In genomic region chr1:62673629-62674028, GRCh38 we compare ENCODE assay signal across 32 cellular contexts. TPM values are rescaled to one million over a fixed set of nuclear protein-coding genes. Genes with fewer than 3 reads are reported as not detected.
DNase-seq lines count a peak whose midpoint lies in the region; ATAC-seq, FAIRE-seq and TF ChIP-seq lines count a peak whose summit lies in the region.
"Had no signal": no experiment of that assay in that cellular context is flagged by ENCODE, and none has a peak within 500 bp of the region (broad histone marks: within the 10 kb centered on the region; RNA-seq: fewer than 3 reads in every experiment).

No MANE protein-coding gene starts in this region.

- no peak overlapping the region for H3K4me2 ChIP-seq in HepG2 (ENCODE audit: low read depth, low read length)
- H3K4me2 ChIP-seq in IMR-90 (ENCODE audit: low read depth, low read length), result no peak overlapping the region
- H3K4me2 ChIP-seq in smooth muscle cell, result no peak overlapping the region
- H3K4me2 ChIP-seq: A549; BLaER1; BLaER1 treated with 17β-estradiol and CSF1 and Interleukin-3, amounts not matched to agents 10 nM and 100 nM had no signal

- H3K9me3 ChIP-seq in HepG2 (ENCODE audit: low read length) (no peaks in the 10 kb centered on the region), right lobe of liver (no peaks in the 10 kb centered on the region), HEK293 (ENCODE audit: control insufficient read depth, insufficient read depth, low read depth, low read length) (no peaks in the 10 kb centered on the region), IMR-90 (ENCODE audit: control insufficient read depth, insufficient read depth, low read length) (no peaks in the 10 kb centered on the region), smooth muscle cell (replicated peaks; ENCODE audit: low read depth) (no peaks in the 10 kb centered on the region)
- H3K9me3 ChIP-seq: A549, BE2C, Caco-2 had no signal

- ATAC-seq in HepG2 (no peak), right lobe of liver (no peak), IMR-90 (ENCODE audit: low read depth) (no peak)
- ATAC-seq: A549; CD8-positive, alpha-beta T cell had no signal

- in situ Hi-C loops in HepG2 (cut with HindIII; ENCODE audit: extremely low pct_ligation_motif_present, low pct_unique_long_range_greater_than_20kb) (no loop called here), IMR-90 (cut with MboI; ENCODE audit: low sequenced_read_pairs) (no loop called here)

- no peak overlapping the region for H3K14ac ChIP-seq in IMR-90 (replicated peaks; ENCODE audit: low read depth, low read length)

- peaks cover 4% of the 10 kb centered on the region for H3F3A ChIP-seq in smooth muscle cell (ENCODE audit: low read depth)

- POLR2A ChIA-PET in HepG2 (lab: Yijun Ruan, JAX), result no interaction called here
- POLR2A ChIA-PET in HEK293 (lab: Yijun Ruan, JAX), result no interaction called here
- POLR2A ChIA-PET in IMR-90 (lab: Charles Lee; ENCODE audit: unreplicated experiment), result no interaction called here

- TF ChIP-seq RAD21 in HepG2 (CRISPR knock-in tag; IDR thresholded peaks at IDR 0.05) (no peak), IMR-90 (IDR thresholded peaks at IDR 0.05; ENCODE audit: low read length) (no peak)

- H3K4me1 ChIP-seq in HepG2 (ENCODE audit: insufficient read depth, low read length) (peaks cover 73% of the 10 kb centered on the region), right lobe of liver (peaks cover 0 to 17% (median 0%) of the 10 kb centered on the region in 4 donors), HEK293 (ENCODE audit: control insufficient read depth, insufficient read depth, low read length) (peaks cover 12% of the 10 kb centered on the region), IMR-90 (ENCODE audit: control insufficient read depth, insufficient read depth, low read length) (peaks cover 9% of the 10 kb centered on the region), smooth muscle cell (ENCODE audit: low read depth) (no peaks in the 10 kb centered on the region)
- H3K4me1 ChIP-seq: A549, BE2C, BLaER1 had no signal

- 92% methylated on average over 1 of the region's 1 CpG for WGBS in HepG2 (ENCODE audit: low lambda C conversion rate)
- 75% methylated on average over 1 of the region's 1 CpG for WGBS in right lobe of liver (ENCODE audit: insufficient coverage, low coverage, low lambda C conversion rate, missing lambda C conversion rate)
- no CpG with 5 or more reads among the region's 1 CpG for WGBS in IMR-90 (ENCODE audit: extremely low coverage in 2 of 2, insufficient read length in 1 of 2), 2 experiments
- 90% methylated on average over 1 of the region's 1 CpG for WGBS in smooth muscle cell (ENCODE audit: low lambda C conversion rate)

- H2BK20ac ChIP-seq in IMR-90 (ENCODE audit: low read depth, low read length), result no peak overlapping the region

- TF ChIP-seq EP300 in HepG2 (IDR thresholded peaks at IDR 0.05; ENCODE audit: low read depth in 2 of 2, low read length in 2 of 2) (no peak), HepG2 (CRISPR knock-in tag; IDR thresholded peaks at IDR 0.05; ENCODE audit: borderline replicate concordance) (no peak)

- dilution Hi-C loops in IMR-90 (cut with HindIII; ENCODE audit: low sequenced_read_pairs, unreplicated experiment), result no loop called here

- no peaks in the 10 kb centered on the region for H3K27me3 ChIP-seq in HepG2 (ENCODE audit: control insufficient read depth in 1 of 2, insufficient read depth in 2 of 2, low read length in 2 of 2)
- no peaks in the 10 kb centered on the region for H3K27me3 ChIP-seq in right lobe of liver
- no peaks in the 10 kb centered on the region for H3K27me3 ChIP-seq in IMR-90 (ENCODE audit: control insufficient read depth, insufficient read depth, low read length)
- no peaks in the 10 kb centered on the region for H3K27me3 ChIP-seq in smooth muscle cell (ENCODE audit: low read depth)
- H3K27me3 ChIP-seq: BE2C; BLaER1; BLaER1 treated with 17β-estradiol and CSF1 and Interleukin-3, amounts not matched to agents 10 nM and 100 nM had no signal

- no peaks in the 10 kb centered on the region for H4K20me1 ChIP-seq in HepG2 (ENCODE audit: insufficient read depth, low read length)
- peaks cover 44% of the 10 kb centered on the region; the same call in 1 of the 2 replicates for H4K20me1 ChIP-seq in IMR-90 (ENCODE audit: insufficient read depth, low read length)
- peaks cover 82% of the 10 kb centered on the region for H4K20me1 ChIP-seq in smooth muscle cell (ENCODE audit: low read depth)

- CTCF ChIA-PET in HepG2 (lab: Yijun Ruan, JAX; ENCODE audit: low intra/inter-chr PET ratio, low total read pairs), result no interaction called here
- CTCF ChIA-PET in HEK293 (lab: Yijun Ruan, JAX), result no interaction called here
- CTCF ChIA-PET in IMR-90 (lab: Yijun Ruan, JAX), result no interaction called here

- no peak overlapping the region for H4K8ac ChIP-seq in IMR-90 (ENCODE audit: low read depth in 2 of 2, low read length in 2 of 2)

- H3K27ac ChIP-seq in HepG2 (ENCODE audit: extremely low read length, insufficient read depth, low read length) (no peak overlapping the region), right lobe of liver (no peak overlapping the region), HEK293 (ENCODE audit: extremely low read depth, low read depth, low read length) (no peak overlapping the region), IMR-90 (ENCODE audit: insufficient read depth, low read length) (no peak overlapping the region), smooth muscle cell (ENCODE audit: low read depth) (no peak overlapping the region)
- H3K27ac ChIP-seq: 22Rv1; A549; BLaER1; BLaER1 treated with 17β-estradiol and CSF1 and Interleukin-3, amounts not matched to agents 10 nM and 100 nM; C4-2B had no signal

- no peak overlapping the region for H3K4ac ChIP-seq in IMR-90 (ENCODE audit: low read depth, low read length)

- H3K79me2 ChIP-seq in HepG2 (ENCODE audit: insufficient read depth, low read length) (peaks cover 84% of the 10 kb centered on the region), smooth muscle cell (ENCODE audit: low read depth) (peaks cover 75% of the 10 kb centered on the region)

- H2BK120ac ChIP-seq in IMR-90 (ENCODE audit: low read depth, low read length), result no peak overlapping the region

- H3K9me1 ChIP-seq in IMR-90 (ENCODE audit: insufficient read depth, low read length), result peaks cover 6% of the 10 kb centered on the region; the same call in 1 of the 2 replicates

- H2AK5ac ChIP-seq in IMR-90 (ENCODE audit: low read depth, low read length), result no peak overlapping the region; the same call in 1 of the 2 replicates

- no TSS peak for BruUV-seq in HepG2 (replicated peaks; lab: Mats Ljungman, UMichigan)
- no TSS peak for BruUV-seq in IMR-90 (replicated peaks; lab: Mats Ljungman, UMichigan)

- H3K9ac ChIP-seq in HepG2 (ENCODE audit: insufficient read depth, low read depth, low read length) (no peak overlapping the region), IMR-90 (ENCODE audit: low read depth, low read length) (no peak overlapping the region), smooth muscle cell (ENCODE audit: low read depth) (no peak overlapping the region)
- H3K9ac ChIP-seq: BLaER1; BLaER1 treated with 17β-estradiol and CSF1 and Interleukin-3, amounts not matched to agents 10 nM and 100 nM had no signal

- intact Hi-C loops in HepG2 (cut with micrococcal nuclease; ENCODE audit: unreplicated experiment) (no loop called here), right lobe of liver (cut with DNase I) (no loop called here), IMR-90 (cut with micrococcal nuclease) (no loop called here), posterior vena cava (cut with DNase I) (no loop called here)

- H2BK15ac ChIP-seq in IMR-90 (ENCODE audit: low read depth, low read length), result no peak overlapping the region

- H3K36me3 ChIP-seq in HepG2 (replicated peaks in 1 of 2; ENCODE audit: control insufficient read depth in 1 of 2, insufficient read depth in 2 of 2, low read length in 2 of 2), result peaks cover 0 to 5% of the 10 kb centered on the region in 2 experiments; a peak in 2 of 5 replicates
- H3K36me3 ChIP-seq in right lobe of liver, result no peaks in the 10 kb centered on the region
- H3K36me3 ChIP-seq in HEK293 (ENCODE audit: control insufficient read depth in 2 of 2, insufficient read depth in 1 of 2, low read length in 2 of 2), result no peaks in the 10 kb centered on the region
- H3K36me3 ChIP-seq in IMR-90 (ENCODE audit: control insufficient read depth, insufficient read depth, low read length), result peaks cover 4% of the 10 kb centered on the region; the same call in 1 of the 2 replicates
- no peaks in the 10 kb centered on the region for H3K36me3 ChIP-seq in smooth muscle cell (ENCODE audit: low read depth)
- H3K36me3 ChIP-seq: BE2C had no signal

- H2AK9ac ChIP-seq in IMR-90 (replicated peaks; ENCODE audit: low read depth, low read length, poor library complexity), result no peak overlapping the region

- DNase-seq in HepG2 (ENCODE audit: low spot score) (no peak), right lobe of liver (no peak), IMR-90 (no peak), smooth muscle cell (lab: John Stamatoyannopoulos, UW; ENCODE audit: unreplicated experiment) (no peak), posterior vena cava (ENCODE audit: low spot score) (no peak)
- DNase-seq: 8988T; ACHN; AML-193; BE2C; C1 segment of cervical spinal cord; Caco-2; Calu3; CD4-positive, alpha-beta memory T cell; CD4-positive, alpha-beta T cell; CD4-positive, CD25-positive, alpha-beta regulatory T cell; CD8-positive, alpha-beta memory T cell; CD8-positive, alpha-beta T cell; COR-L47; DMS 273 treated with DMSO at 0.1 percent for 48 hours; DMS153; DMS53; DMS79; DMS79 treated with DMSO at 0.1 percent for 48 hours; DND-41; EL had no signal

- H4K91ac ChIP-seq in IMR-90 (ENCODE audit: insufficient read depth, low read depth, low read length), result no peak overlapping the region

- H4K5ac ChIP-seq in IMR-90 (ENCODE audit: low read depth, low read length), result no peak overlapping the region

- no peak overlapping the region for H3K23ac ChIP-seq in IMR-90 (ENCODE audit: low read depth, low read length)

- H3K18ac ChIP-seq in IMR-90 (ENCODE audit: low read depth, low read length), result no peak overlapping the region

- peak overlapping the region; percentile 33 for H2BK5ac ChIP-seq in IMR-90 (ENCODE audit: low read depth, low read length, poor library complexity, severe bottlenecking)

- TF ChIP-seq CTCF in HepG2 (CRISPR knock-in tag; IDR thresholded peaks at IDR 0.05) (no peak), right lobe of liver (IDR thresholded peaks at IDR 0.05) (no peak), HEK293 (tag by site-specific recombination; IDR thresholded peaks at IDR 0.05) (no peak), IMR-90 (conservative IDR thresholded peaks at IDR 0.05; ENCODE audit: low read depth, low read length) (no peak), smooth muscle cell (IDR thresholded peaks at IDR 0.05; ENCODE audit: borderline replicate concordance, insufficient read depth, poor library complexity, severe bottlenecking) (no peak)

- peaks cover 12 to 46% of the 10 kb centered on the region in 2 experiments for H3K79me1 ChIP-seq in IMR-90 (ENCODE audit: low read depth in 1 of 2, low read length in 2 of 2)

- H3K56ac ChIP-seq in IMR-90 (ENCODE audit: extremely low read depth, insufficient read depth, low read length), result no peak overlapping the region

- H3K4me3 ChIP-seq in HepG2 (replicated peaks in 1 of 3; ENCODE audit: insufficient read depth in 1 of 3, low read depth in 2 of 3, low read length in 3 of 3), result no peak overlapping the region
- H3K4me3 ChIP-seq in right lobe of liver, result no peak overlapping the region
- H3K4me3 ChIP-seq in HEK293 (ENCODE audit: low read depth, low read length), result no peak overlapping the region
- H3K4me3 ChIP-seq in IMR-90 (ENCODE audit: insufficient read depth, low read depth, low read length), result no peak overlapping the region
- H3K4me3 ChIP-seq in smooth muscle cell, result no peak overlapping the region
- H3K4me3 ChIP-seq: A549; BLaER1; BLaER1 treated with 17β-estradiol and CSF1 and Interleukin-3, amounts not matched to agents 10 nM and 100 nM had no signal

- H2AFZ ChIP-seq in HepG2 (ENCODE audit: low read length), result no peak overlapping the region
- H2AFZ ChIP-seq in IMR-90 (replicated peaks; ENCODE audit: low read length, poor library complexity), result no peak overlapping the region
- H2AFZ ChIP-seq in smooth muscle cell (ENCODE audit: low read depth), result no peak overlapping the region

- TF ChIP-seq POLR2A in HepG2 (IDR thresholded peaks at IDR 0.05; ENCODE audit: insufficient read depth in 1 of 2, low read depth in 2 of 2, low read length in 2 of 2) (no peak), right lobe of liver (IDR thresholded peaks at IDR 0.05) (no peak), IMR-90 (IDR thresholded peaks at IDR 0.05; ENCODE audit: low read depth, low read length) (no peak)

- FAIRE-seq in HepG2 (lab: Jason Lieb, UNC), result no peak
- FAIRE-seq: A549, D721Med had no signal

RNA-seq across cellular contexts. Expression of gene DOCK7, which starts 14.6 kb away (rescaled TPM):
- 45.7 and 86.5 TPM in 2 replicates for total RNA-seq in HepG2 (2016; rRNA removed; fragmentation: Illumina TruSeq; extraction: Trizol)
- 46.8 and 74.6 TPM in 2 replicates for total RNA-seq in HepG2 (2016; cell fraction: cytosol; rRNA removed; fragmentation: Illumina TruSeq; extraction: Trizol; ENCODE audit: low read depth)
- 45.2 and 92.2 TPM in 2 replicates for total RNA-seq in HepG2 (2016; cell fraction: insoluble cytoplasmic fraction; rRNA removed; fragmentation: Illumina TruSeq; extraction: Trizol)
- 21.4 and 37.0 TPM in 2 replicates for total RNA-seq in HepG2 (2016; cell fraction: membrane; rRNA removed; fragmentation: Illumina TruSeq; extraction: Trizol)
- total RNA-seq in HepG2 (2016; cell fraction: nucleus; rRNA removed; fragmentation: Illumina TruSeq; extraction: Trizol), result 59.1 and 70.9 TPM in 2 replicates
- 63.7 and 67.2 TPM in 2 replicates for polyA plus RNA-seq in HepG2 (2011; rRNA removed)
- 19.3 and 26.1 TPM in 2 replicates for polyA plus RNA-seq in HepG2 (2011; cell fraction: cytosol; rRNA removed)
- 30.9 and 36.5 TPM in 2 replicates for polyA plus RNA-seq in HepG2 (2011; cell fraction: nucleus; rRNA removed)
- 54.6 and 80.6 TPM in 2 replicates for polyA plus RNA-seq in HepG2 (2012)
- polyA plus RNA-seq in HepG2 (2016; cell fraction: cytosol; fragmentation: Illumina TruSeq; extraction: Trizol; ENCODE audit: low read depth), result 54.4 and 111 TPM in 2 replicates
- polyA plus RNA-seq in HepG2 (2016; cell fraction: insoluble cytoplasmic fraction; fragmentation: Illumina TruSeq; extraction: Trizol; ENCODE audit: low read depth), result 56.4 and 65.2 TPM in 2 replicates
- 31.9 and 34.2 TPM in 2 replicates for polyA plus RNA-seq in HepG2 (2016; cell fraction: membrane; fragmentation: Illumina TruSeq; extraction: Trizol; ENCODE audit: low read depth)
- 38.7 and 80.4 TPM in 2 replicates for polyA plus RNA-seq in HepG2 (2016; cell fraction: nucleus; fragmentation: Illumina TruSeq; extraction: Trizol; ENCODE audit: insufficient read depth, low read depth)
- polyA minus RNA-seq in HepG2 (2011; rRNA and poly(A)+ RNA removed; ENCODE audit: low replicate concordance), result 19.1 and 113 TPM in 2 replicates
- 121 and 128 TPM in 2 replicates for polyA minus RNA-seq in HepG2 (2011; cell fraction: cytosol; rRNA and poly(A)+ RNA removed)
- polyA minus RNA-seq in HepG2 (2011; cell fraction: nucleus; rRNA and poly(A)+ RNA removed), result 289 and 321 TPM in 2 replicates
- 10 to 100 TPM; 14.1 to 28.4 (median 20.1) TPM for total RNA-seq in right lobe of liver
- total RNA-seq in IMR-90 (2012; rRNA removed), result 97.7 and 108 TPM in 2 replicates
- polyA plus RNA-seq in IMR-90 (2012; rRNA removed), result 31.9 and 38.0 TPM in 2 replicates
- 10.5 and 16.0 TPM in 2 replicates for polyA plus RNA-seq in IMR-90 (2012; cell fraction: cytosol; rRNA removed)
- polyA plus RNA-seq in IMR-90 (2012; cell fraction: nucleus; rRNA removed; ENCODE audit: low replicate concordance), result 8.5 and 49.0 TPM in 2 replicates
- total RNA-seq in smooth muscle cell, result 57.1 and 81.3 TPM in 2 replicates
- polyA plus RNA-seq in smooth muscle cell, result 19.6 and 25.4 TPM in 2 replicates
- 10 to 100 TPM; 39.4 to 44.1 TPM for total RNA-seq in posterior vena cava
